ENCODE assay signal across 1 cellular context in genomic region chr16:83842291-83842690, GRCh38.
TF ChIP-seq lines count a peak whose summit lies in the region.

No MANE protein-coding gene starts in this region.

TF ChIP-seq in WTC11, 78 proteins besides CTCF, POLR2A, EP300 and RAD21 (continued from another document):
- TF ChIP-seq ATF2 (CRISPR knock-in tag; IDR thresholded peaks at IDR 0.05; ENCODE audit: borderline replicate concordance, low read depth) (no peak), MLX (CRISPR knock-in tag; IDR thresholded peaks at IDR 0.05) (no peak), CDX4 (CRISPR knock-in tag; IDR thresholded peaks at IDR 0.05; ENCODE audit: borderline replicate concordance) (no peak), HMGA2 (CRISPR knock-in tag; IDR thresholded peaks at IDR 0.05) (no peak), RELA (CRISPR knock-in tag; IDR thresholded peaks at IDR 0.05; ENCODE audit: borderline replicate concordance) (no peak), USF1 (CRISPR knock-in tag; IDR thresholded peaks at IDR 0.05) (no peak), ATF3 (CRISPR knock-in tag; conservative IDR thresholded peaks at IDR 0.05) (no peak)
